ENCODE assay signal across 1 cellular context in the genomic region with DNA sequence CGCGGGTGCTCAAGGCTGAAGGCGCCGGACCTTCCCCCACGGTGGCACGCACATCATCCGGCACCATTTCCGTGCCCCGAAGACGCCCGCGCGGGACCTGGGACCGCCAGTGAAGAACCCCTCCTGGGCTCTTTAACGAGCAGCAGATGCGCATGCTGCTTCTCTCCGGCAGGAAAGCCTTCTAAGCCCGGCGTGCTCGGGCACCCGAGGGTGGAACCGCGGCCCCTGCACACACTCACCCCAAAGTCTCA.
TF ChIP-seq lines count a peak whose summit lies in the region.

No MANE protein-coding gene starts in this region.

TF ChIP-seq in HEK293, 187 proteins besides CTCF, POLR2A, EP300 and RAD21 (continued from another document and continues in another):
- TF ChIP-seq ZSCAN4 (tag by site-specific recombination; IDR thresholded peaks at IDR 0.05) (no peak), ZNF132 (tag by site-specific recombination; IDR thresholded peaks at IDR 0.05; ENCODE audit: borderline replicate concordance) (no peak), SP7 (tag by site-specific recombination; IDR thresholded peaks at IDR 0.05) (no peak), SP3 (tag by site-specific recombination; IDR thresholded peaks at IDR 0.05) (no peak; the same call in none of the 2 replicates), ZNF610 (tag by site-specific recombination; IDR thresholded peaks at IDR 0.05; ENCODE audit: borderline replicate concordance) (no peak), YY1 (tag by site-specific recombination; IDR thresholded peaks at IDR 0.05) (no peak), ZNF2 (tag by site-specific recombination; IDR thresholded peaks at IDR 0.05) (no peak; the same call in 1 of the 2 replicates), ZNF341 (tag by site-specific recombination; IDR thresholded peaks at IDR 0.05; ENCODE audit: low read depth) (peak; percentile 35; the same call in 1 of the 2 replicates), ZNF48 (tag by site-specific recombination; IDR thresholded peaks at IDR 0.05) (no peak), ZBTB48 (tag by site-specific recombination; IDR thresholded peaks at IDR 0.05) (no peak), ZNF76 (tag by site-specific recombination; IDR thresholded peaks at IDR 0.05; ENCODE audit: borderline replicate concordance, low read depth) (peak; percentile 30; the same call in 1 of the 2 replicates), GLIS1 (tag by site-specific recombination; IDR thresholded peaks at IDR 0.05) (no peak), ZNF548 (tag by site-specific recombination; IDR thresholded peaks at IDR 0.05) (no peak), ZNF473 (tag by site-specific recombination; IDR thresholded peaks at IDR 0.05) (no peak), ZNF26 (tag by site-specific recombination; IDR thresholded peaks at IDR 0.05) (no peak), ZNF600 (tag by site-specific recombination; IDR thresholded peaks at IDR 0.05) (no peak), ZNF366 (tag by site-specific recombination; conservative IDR thresholded peaks at IDR 0.05) (no peak), ZNF148 (tag by site-specific recombination; IDR thresholded peaks at IDR 0.05; ENCODE audit: borderline replicate concordance) (no peak), PATZ1 (tag by site-specific recombination; IDR thresholded peaks at IDR 0.05) (no peak), ZNF169 (tag by site-specific recombination; IDR thresholded peaks at IDR 0.05) (no peak), ZNF155 (tag by site-specific recombination; IDR thresholded peaks at IDR 0.05) (no peak), ZNF335 (tag by site-specific recombination; conservative IDR thresholded peaks at IDR 0.05) (peak; percentile 22), PRDM1 (tag by site-specific recombination; IDR thresholded peaks at IDR 0.05) (no peak), ZNF138 (tag by site-specific recombination; IDR thresholded peaks at IDR 0.05; ENCODE audit: borderline replicate concordance) (no peak), MYNN (tag by site-specific recombination; IDR thresholded peaks at IDR 0.05; ENCODE audit: borderline replicate concordance) (no peak), ZNF529 (tag by site-specific recombination; IDR thresholded peaks at IDR 0.05; ENCODE audit: insufficient replicate concordance) (no peak), HOXD13 (CRISPR knock-in tag; IDR thresholded peaks at IDR 0.05; ENCODE audit: borderline replicate concordance) (no peak), SCRT1 (tag by site-specific recombination; IDR thresholded peaks at IDR 0.05; ENCODE audit: borderline replicate concordance) (no peak), OSR2 (tag by site-specific recombination; IDR thresholded peaks at IDR 0.05) (no peak), ZNF747 (tag by site-specific recombination; IDR thresholded peaks at IDR 0.05) (no peak), ZNF768 (tag by site-specific recombination; IDR thresholded peaks at IDR 0.05) (no peak), ZBTB26 (tag by site-specific recombination; optimal IDR thresholded peaks at IDR 0.05) (peak; percentile 64), OVOL3 (tag by site-specific recombination; IDR thresholded peaks at IDR 0.05) (no peak), ZSCAN5A (tag by site-specific recombination; IDR thresholded peaks at IDR 0.05) (0 out of 2 replicates have a peak, but pooled peaks have one; percentile 49), ZNF660 (tag by site-specific recombination; IDR thresholded peaks at IDR 0.05) (no peak), BCL11A (tag by site-specific recombination; IDR thresholded peaks at IDR 0.05; ENCODE audit: low read depth) (no peak), ZNF521 (tag by site-specific recombination; IDR thresholded peaks at IDR 0.05) (no peak), SCRT2 (tag by site-specific recombination; IDR thresholded peaks at IDR 0.05) (no peak), KLF8 (tag by site-specific recombination; IDR thresholded peaks at IDR 0.05) (no peak), ZNF19 (tag by site-specific recombination; IDR thresholded peaks at IDR 0.05; ENCODE audit: low read depth) (no peak), ZEB2 (tag by site-specific recombination; IDR thresholded peaks at IDR 0.05) (0 out of 2 replicates have a peak, but pooled peaks have one; percentile 10), ZNF140 (tag by site-specific recombination; IDR thresholded peaks at IDR 0.05) (no peak), TRIM28 (IDR thresholded peaks at IDR 0.05; ENCODE audit: borderline replicate concordance, low read length) (no peak), FEZF1 (tag by site-specific recombination; IDR thresholded peaks at IDR 0.05) (no peak), ZBTB8A (tag by site-specific recombination; IDR thresholded peaks at IDR 0.05) (peak; percentile 93), GFI1B (tag by site-specific recombination; IDR thresholded peaks at IDR 0.05) (no peak)
- TF ChIP-seq, protein P1, sequence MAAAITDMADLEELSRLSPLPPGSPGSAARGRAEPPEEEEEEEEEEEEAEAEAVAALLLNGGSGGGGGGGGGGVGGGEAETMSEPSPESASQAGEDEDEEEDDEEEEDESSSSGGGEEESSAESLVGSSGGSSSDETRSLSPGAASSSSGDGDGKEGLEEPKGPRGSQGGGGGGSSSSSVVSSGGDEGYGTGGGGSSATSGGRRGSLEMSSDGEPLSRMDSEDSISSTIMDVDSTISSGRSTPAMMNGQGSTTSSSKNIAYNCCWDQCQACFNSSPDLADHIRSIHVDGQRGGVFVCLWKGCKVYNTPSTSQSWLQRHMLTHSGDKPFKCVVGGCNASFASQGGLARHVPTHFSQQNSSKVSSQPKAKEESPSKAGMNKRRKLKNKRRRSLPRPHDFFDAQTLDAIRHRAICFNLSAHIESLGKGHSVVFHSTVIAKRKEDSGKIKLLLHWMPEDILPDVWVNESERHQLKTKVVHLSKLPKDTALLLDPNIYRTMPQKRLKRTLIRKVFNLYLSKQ (tag by site-specific recombination; IDR thresholded peaks at IDR 0.05; ENCODE audit: borderline replicate concordance), result no peak
- TF ChIP-seq, protein P2, sequence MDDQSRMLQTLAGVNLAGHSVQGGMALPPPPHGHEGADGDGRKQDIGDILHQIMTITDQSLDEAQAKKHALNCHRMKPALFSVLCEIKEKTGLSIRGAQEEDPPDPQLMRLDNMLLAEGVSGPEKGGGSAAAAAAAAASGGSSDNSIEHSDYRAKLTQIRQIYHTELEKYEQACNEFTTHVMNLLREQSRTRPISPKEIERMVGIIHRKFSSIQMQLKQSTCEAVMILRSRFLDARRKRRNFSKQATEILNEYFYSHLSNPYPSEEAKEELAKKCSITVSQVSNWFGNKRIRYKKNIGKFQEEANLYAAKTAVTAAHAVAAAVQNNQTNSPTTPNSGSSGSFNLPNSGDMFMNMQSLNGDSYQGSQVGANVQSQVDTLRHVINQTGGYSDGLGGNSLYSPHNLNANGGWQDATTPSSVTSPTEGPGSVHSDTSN (CRISPR knock-in tag; IDR thresholded peaks at IDR 0.05), result no peak; the same call in 1 of the 2 replicates
- TF ChIP-seq, protein P3, sequence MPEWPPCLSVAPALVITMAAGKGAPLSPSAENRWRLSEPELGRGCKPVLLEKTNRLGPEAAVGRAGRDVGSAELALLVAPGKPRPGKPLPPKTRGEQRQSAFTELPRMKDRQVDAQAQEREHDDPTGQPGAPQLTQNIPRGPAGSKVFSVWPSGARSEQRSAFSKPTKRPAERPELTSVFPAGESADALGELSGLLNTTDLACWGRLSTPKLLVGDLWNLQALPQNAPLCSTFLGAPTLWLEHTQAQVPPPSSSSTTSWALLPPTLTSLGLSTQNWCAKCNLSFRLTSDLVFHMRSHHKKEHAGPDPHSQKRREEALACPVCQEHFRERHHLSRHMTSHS (tag by site-specific recombination; IDR thresholded peaks at IDR 0.05), result 0 out of 2 replicates have a peak, but pooled peaks have one; percentile 2
- TF ChIP-seq, protein P4, sequence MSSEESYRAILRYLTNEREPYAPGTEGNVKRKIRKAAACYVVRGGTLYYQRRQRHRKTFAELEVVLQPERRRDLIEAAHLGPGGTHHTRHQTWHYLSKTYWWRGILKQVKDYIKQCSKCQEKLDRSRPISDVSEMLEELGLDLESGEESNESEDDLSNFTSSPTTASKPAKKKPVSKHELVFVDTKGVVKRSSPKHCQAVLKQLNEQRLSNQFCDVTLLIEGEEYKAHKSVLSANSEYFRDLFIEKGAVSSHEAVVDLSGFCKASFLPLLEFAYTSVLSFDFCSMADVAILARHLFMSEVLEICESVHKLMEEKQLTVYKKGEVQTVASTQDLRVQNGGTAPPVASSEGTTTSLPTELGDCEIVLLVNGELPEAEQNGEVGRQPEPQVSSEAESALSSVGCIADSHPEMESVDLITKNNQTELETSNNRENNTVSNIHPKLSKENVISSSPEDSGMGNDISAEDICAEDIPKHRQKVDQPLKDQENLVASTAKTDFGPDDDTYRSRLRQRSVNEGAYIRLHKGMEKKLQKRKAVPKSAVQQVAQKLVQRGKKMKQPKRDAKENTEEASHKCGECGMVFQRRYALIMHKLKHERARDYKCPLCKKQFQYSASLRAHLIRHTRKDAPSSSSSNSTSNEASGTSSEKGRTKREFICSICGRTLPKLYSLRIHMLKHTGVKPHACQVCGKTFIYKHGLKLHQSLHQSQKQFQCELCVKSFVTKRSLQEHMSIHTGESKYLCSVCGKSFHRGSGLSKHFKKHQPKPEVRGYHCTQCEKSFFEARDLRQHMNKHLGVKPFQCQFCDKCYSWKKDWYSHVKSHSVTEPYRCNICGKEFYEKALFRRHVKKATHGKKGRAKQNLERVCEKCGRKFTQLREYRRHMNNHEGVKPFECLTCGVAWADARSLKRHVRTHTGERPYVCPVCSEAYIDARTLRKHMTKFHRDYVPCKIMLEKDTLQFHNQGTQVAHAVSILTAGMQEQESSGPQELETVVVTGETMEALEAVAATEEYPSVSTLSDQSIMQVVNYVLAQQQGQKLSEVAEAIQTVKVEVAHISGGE (tag by site-specific recombination; conservative IDR thresholded peaks at IDR 0.05; ENCODE audit: low read depth), result peak; percentile 86
